17 cellular contexts compared by ENCODE assay signal in the genomic region with DNA sequence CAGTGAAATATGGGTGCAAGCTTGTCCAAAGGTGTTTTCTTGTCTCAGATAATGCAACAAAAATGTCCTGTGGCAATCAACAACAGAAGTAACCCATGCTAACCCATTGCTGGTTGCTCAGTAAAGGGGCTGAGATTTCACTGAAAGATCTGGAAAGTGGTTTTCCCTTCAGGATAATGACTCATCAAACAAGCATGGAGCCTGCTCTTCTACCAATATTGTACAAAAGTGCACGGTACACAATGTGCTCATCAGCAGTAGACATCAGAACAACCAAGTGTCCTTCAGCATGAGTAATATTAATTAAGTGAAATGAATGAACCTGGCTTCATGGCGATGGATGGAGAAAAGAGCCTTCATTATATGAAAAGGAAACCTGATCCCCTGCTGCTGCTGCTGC.
DNase-seq lines count a peak whose midpoint lies in the region; FAIRE-seq and TF ChIP-seq lines count a peak whose summit lies in the region.
"Had no signal": no experiment of that assay in that cellular context is flagged by ENCODE, and none has a peak within 500 bp of the region (broad histone marks: within the 10 kb centered on the region; RNA-seq: fewer than 3 reads in every experiment).

No MANE protein-coding gene starts in this region.

- H3K9me3 ChIP-seq in suprapubic skin (no peaks in the 10 kb centered on the region), small intestine (ENCODE audit: control insufficient read depth, low read depth) (no peaks in the 10 kb centered on the region)
- H3K9me3 ChIP-seq: adrenal gland had no signal

- POLR2A ChIA-PET in RWPE1 (lab: Yijun Ruan, JAX; ENCODE audit: low non-redundant PET): no interaction called here

- TF ChIP-seq POLR2A in suprapubic skin (IDR thresholded peaks at IDR 0.05): no peak
- no peak for TF ChIP-seq POLR2A in GM12892 (IDR thresholded peaks at IDR 0.05; ENCODE audit: low read depth, low read length)

- H3K36me3 ChIP-seq in suprapubic skin: no peaks in the 10 kb centered on the region
- H3K36me3 ChIP-seq in small intestine (ENCODE audit: control insufficient read depth in 2 of 2, insufficient read depth in 2 of 2, low read length in 2 of 2): no peaks in the 10 kb centered on the region
- H3K36me3 ChIP-seq: adrenal gland had no signal

- H3K4me3 ChIP-seq in fibroblast of pulmonary artery (replicated peaks; ENCODE audit: low read depth, low read length) (no peak overlapping the region), suprapubic skin (no peak overlapping the region), small intestine (ENCODE audit: low read depth in 1 of 2, low read length in 2 of 2) (no peak overlapping the region)
- H3K4me3 ChIP-seq: adrenal gland had no signal

- DNase-seq in NCI-H1105 treated with DMSO at 0.1 percent for 48 hours (lab: John Stamatoyannopoulos, UW) (peak; percentile 35), NCI-H1105 (lab: John Stamatoyannopoulos, UW) (no peak), RWPE1 (ENCODE audit: low spot score) (peak; percentile 67), fibroblast of pulmonary artery (ENCODE audit: low read depth) (peak; percentile 62), suprapubic skin (ENCODE audit: low spot score in 2 of 2) (no peak), HuH-7.5 (ENCODE audit: low spot score) (no peak), GM12892 (ENCODE audit: insufficient read length) (no peak), small intestine (no peak)
- DNase-seq: activated CD8-positive, alpha-beta memory T cell treated with anti-CD3 and anti-CD28 coated beads, Interleukin-2, amount 50 U/mL, for 48 hours; effector CD8-positive, alpha-beta T cell; HCEC 1CT; hypothalamus; IMR-90; NCI-H2227 treated with DMSO at 0.1 percent for 48 hours had no signal

- H3K4me1 ChIP-seq in suprapubic skin (peaks cover 14% of the 10 kb centered on the region), small intestine (ENCODE audit: control insufficient read depth in 2 of 2, insufficient read depth in 1 of 2, low read depth in 1 of 2, low read length in 1 of 2) (no peaks in the 10 kb centered on the region)
- H3K4me1 ChIP-seq: adrenal gland had no signal

- TF ChIP-seq EP300 in suprapubic skin (IDR thresholded peaks at IDR 0.05): no peak

- WGBS in suprapubic skin: 56% methylated on average over 2 of the region's 2 CpGs
- 80 to 88% (median 85%) methylated on average over 2 of the region's 2 CpGs for WGBS in small intestine, 3 donors

- TF ChIP-seq CTCF in RWPE1 (conservative IDR thresholded peaks at IDR 0.05; ENCODE audit: low read depth) (no peak), fibroblast of pulmonary artery (IDR thresholded peaks at IDR 0.05; ENCODE audit: low read length, missing control alignments) (no peak), suprapubic skin (IDR thresholded peaks at IDR 0.05) (no peak)

- FAIRE-seq in GM12892 (lab: Jason Lieb, UNC) (no peak), small intestine (lab: Jason Lieb, UNC) (no peak)
- FAIRE-seq: D721Med had no signal

- H3K27ac ChIP-seq in RWPE1: no peak overlapping the region
- H3K27ac ChIP-seq in suprapubic skin: peak overlapping the region; percentile 25
- H3K27ac ChIP-seq in small intestine (ENCODE audit: low read depth in 1 of 2, low read length in 1 of 2): no peak overlapping the region
- H3K27ac ChIP-seq: 22Rv1 had no signal

- CTCF ChIA-PET in RWPE1 (lab: Yijun Ruan, JAX): no interaction called here

- no peaks in the 10 kb centered on the region for H3K27me3 ChIP-seq in suprapubic skin
- H3K27me3 ChIP-seq in small intestine (ENCODE audit: control insufficient read depth in 2 of 2, insufficient read depth in 2 of 2, low read length in 2 of 2): peaks cover 0 to 2% of the 10 kb centered on the region in 2 donors
- H3K27me3 ChIP-seq: adrenal gland had no signal

Comparison
In these comparisons a context has a peak if more than half of its experiments do, and no peak if none do; other contexts are left out.
1. DNase-seq: peak in NCI-H1105 treated with DMSO at 0.1 percent for 48 hours (single experiment), RWPE1 (single experiment) and fibroblast of pulmonary artery (single experiment); none in NCI-H1105 (single experiment), suprapubic skin (0 of 2), HuH-7.5 (single experiment), GM12892 (single experiment) and small intestine (single experiment).